21 cellular contexts compared by ENCODE assay signal in genomic region chr17:73541561-73541981, GRCh38.
A peak's percentile ranks its signal among the peaks of the same experiment; 100 is the strongest.
DNase-seq lines count a peak whose midpoint lies in the region; ATAC-seq and TF ChIP-seq lines count a peak whose summit lies in the region.
"Had no signal": no experiment of that assay in that cellular context is flagged by ENCODE, and none has a peak within 500 bp of the region (broad histone marks: within the 10 kb centered on the region; RNA-seq: fewer than 3 reads in every experiment).

No MANE protein-coding gene starts in this region.

- DNase-seq in Ammon's horn (ENCODE audit: low spot score) (peak; percentile 10), MM.1S (no peak), WTC11 (ENCODE audit: low spot score) (no peak), foreskin keratinocyte (peak; percentile 43 to 68), cardiac septum (ENCODE audit: low spot score) (no peak), HPDE6-E6E7 (ENCODE audit: extremely low spot score) (no peak)
- no peak for DNase-seq in activated naive CD8-positive, alpha-beta T cell treated with anti-CD3 and anti-CD28 coated beads for 36 hours
- DNase-seq: COR-L47, DND-41, GF-D8, H7, Kasumi-1, NCI-H1417 treated with DMSO at 0.1 percent for 48 hours, NCI-H2081, NCI-H345, PC-9, Right ventricle myocardium superior, SK-N-SH, T-helper 1 cell had no signal

- H3K27me3 Mint-ChIP-seq in WTC11 (ENCODE audit: low read depth) = no peaks in the 10 kb centered on the region
- H3K27me3 Mint-ChIP-seq in activated naive CD8-positive, alpha-beta T cell treated with anti-CD3 and anti-CD28 coated beads for 36 hours = no peaks in the 10 kb centered on the region

- H3K27me3 ChIP-seq in MM.1S (replicated peaks; ENCODE audit: insufficient read depth, low read length) (peaks cover 96% of the 10 kb centered on the region), foreskin keratinocyte (no peaks in the 10 kb centered on the region)

- no peaks in the 10 kb centered on the region for H3K9me3 ChIP-seq in MM.1S (replicated peaks; ENCODE audit: insufficient read depth, low read length)
- H3K9me3 ChIP-seq: SK-N-SH had no signal

- no peaks in the 10 kb centered on the region for H3K9me3 Mint-ChIP-seq in WTC11
- no peaks in the 10 kb centered on the region for H3K9me3 Mint-ChIP-seq in activated naive CD8-positive, alpha-beta T cell treated with anti-CD3 and anti-CD28 coated beads for 36 hours

- H3F3A ChIP-seq in MM.1S (ENCODE audit: insufficient read depth, low read length) = no peaks in the 10 kb centered on the region

- ATAC-seq in WTC11 (no peak), foreskin keratinocyte (peak; percentile 68), GM18511 (IDR thresholded peaks at IDR 0.05; ENCODE audit: unreplicated experiment) (no peak)

- H3K27ac ChIP-seq in MM.1S (ENCODE audit: low read length) (no peak overlapping the region), foreskin keratinocyte (peak overlapping the region; percentile 27)
- H3K27ac ChIP-seq: PC-9 had no signal

- H3K36me3 Mint-ChIP-seq in WTC11 = no peaks in the 10 kb centered on the region
- H3K36me3 Mint-ChIP-seq in activated naive CD8-positive, alpha-beta T cell treated with anti-CD3 and anti-CD28 coated beads for 36 hours = no peaks in the 10 kb centered on the region
- H3K36me3 Mint-ChIP-seq: CD14-positive monocyte had no signal

- peak overlapping the region; percentile 27; the same call in 1 of the 2 replicates for H3K9ac ChIP-seq in MM.1S (ENCODE audit: low read length)
- H3K9ac ChIP-seq: SK-N-SH had no signal

- intact Hi-C loops in cardiac septum (cut with DNase I) = no loop called here

- H3K9me2 ChIP-seq in MM.1S (replicated peaks; ENCODE audit: insufficient read depth, low read length) = no peaks in the 10 kb centered on the region
- H3K9me2 ChIP-seq: SK-N-SH had no signal

- H3K4me1 ChIP-seq in MM.1S (ENCODE audit: low read length) (no peaks in the 10 kb centered on the region), foreskin keratinocyte (peaks cover 4% of the 10 kb centered on the region)

- TF ChIP-seq CTCF in MM.1S (IDR thresholded peaks at IDR 0.05; ENCODE audit: low read length) = no peak
- no peak for TF ChIP-seq CTCF in WTC11 (IDR thresholded peaks at IDR 0.05)
- no peak for TF ChIP-seq CTCF in foreskin keratinocyte (conservative IDR thresholded peaks at IDR 0.05)

- no peak overlapping the region for H3K4me3 Mint-ChIP-seq in WTC11
- no peak overlapping the region for H3K4me3 Mint-ChIP-seq in activated naive CD8-positive, alpha-beta T cell treated with anti-CD3 and anti-CD28 coated beads for 36 hours
- H3K4me3 Mint-ChIP-seq: CD14-positive monocyte had no signal

- CTCF ChIA-PET in WTC11 (lab: Charles Lee) = interaction anchor here (1.1 to 1.3 kb wide), 4 partner anchors 9 to 63 kb away, joined by 3 to 7 read pairs (median 3); no protein-coding TSS in a partner anchor

- H3K36me3 ChIP-seq in MM.1S (replicated peaks; ENCODE audit: insufficient read depth, low read length) = no peaks in the 10 kb centered on the region

- peak overlapping the region; percentile 73 for H2AFZ ChIP-seq in MM.1S (ENCODE audit: low read length)
- H2AFZ ChIP-seq: PC-9 had no signal

- H4K20me1 ChIP-seq in MM.1S (ENCODE audit: insufficient read depth, low read length) = no peaks in the 10 kb centered on the region

- H3K27ac Mint-ChIP-seq in WTC11 = peak overlapping the region; percentile 71
- no peak overlapping the region for H3K27ac Mint-ChIP-seq in activated naive CD8-positive, alpha-beta T cell treated with anti-CD3 and anti-CD28 coated beads for 36 hours
- H3K27ac Mint-ChIP-seq: CD14-positive monocyte had no signal

- H3K79me2 ChIP-seq in MM.1S (ENCODE audit: low read length) = no peaks in the 10 kb centered on the region

- peak overlapping the region; percentile 60; the same call in 1 of the 2 replicates for H3K4me2 ChIP-seq in MM.1S (ENCODE audit: low read depth, low read length)
- H3K4me2 ChIP-seq: PC-9, SK-N-SH had no signal

- POLR2A ChIA-PET in WTC11 (lab: Charles Lee) = no interaction called here

- peaks cover 48% of the 10 kb centered on the region for H3K4me1 Mint-ChIP-seq in WTC11
- no peaks in the 10 kb centered on the region for H3K4me1 Mint-ChIP-seq in activated naive CD8-positive, alpha-beta T cell treated with anti-CD3 and anti-CD28 coated beads for 36 hours

- peak overlapping the region; percentile 48 for H3K4me3 ChIP-seq in MM.1S (ENCODE audit: low read length)
- H3K4me3 ChIP-seq: PC-9 had no signal

TF ChIP-seq in WTC11, 78 proteins besides CTCF, POLR2A, EP300 and RAD21:
- TF ChIP-seq EMX1 (CRISPR knock-in tag; IDR thresholded peaks at IDR 0.05) (no peak), TEAD1 (CRISPR knock-in tag; IDR thresholded peaks at IDR 0.05) (no peak), ETV6 (CRISPR knock-in tag; IDR thresholded peaks at IDR 0.05) (no peak), HMGA2 (CRISPR knock-in tag; IDR thresholded peaks at IDR 0.05) (no peak), USF2 (CRISPR knock-in tag; IDR thresholded peaks at IDR 0.05) (no peak)

Comparison
In these comparisons a context has a peak if more than half of its experiments do, and no peak if none do; other contexts are left out.
1. DNase-seq: peak in Ammon's horn (single experiment) and foreskin keratinocyte (2 of 2); none in MM.1S (single experiment), WTC11 (single experiment), cardiac septum (single experiment), activated naive CD8-positive, alpha-beta T cell treated with anti-CD3 and anti-CD28 coated beads for 36 hours (single experiment) and HPDE6-E6E7 (single experiment).